Comparison of ENCODE assay signal across 8 cellular contexts in the genomic region with DNA sequence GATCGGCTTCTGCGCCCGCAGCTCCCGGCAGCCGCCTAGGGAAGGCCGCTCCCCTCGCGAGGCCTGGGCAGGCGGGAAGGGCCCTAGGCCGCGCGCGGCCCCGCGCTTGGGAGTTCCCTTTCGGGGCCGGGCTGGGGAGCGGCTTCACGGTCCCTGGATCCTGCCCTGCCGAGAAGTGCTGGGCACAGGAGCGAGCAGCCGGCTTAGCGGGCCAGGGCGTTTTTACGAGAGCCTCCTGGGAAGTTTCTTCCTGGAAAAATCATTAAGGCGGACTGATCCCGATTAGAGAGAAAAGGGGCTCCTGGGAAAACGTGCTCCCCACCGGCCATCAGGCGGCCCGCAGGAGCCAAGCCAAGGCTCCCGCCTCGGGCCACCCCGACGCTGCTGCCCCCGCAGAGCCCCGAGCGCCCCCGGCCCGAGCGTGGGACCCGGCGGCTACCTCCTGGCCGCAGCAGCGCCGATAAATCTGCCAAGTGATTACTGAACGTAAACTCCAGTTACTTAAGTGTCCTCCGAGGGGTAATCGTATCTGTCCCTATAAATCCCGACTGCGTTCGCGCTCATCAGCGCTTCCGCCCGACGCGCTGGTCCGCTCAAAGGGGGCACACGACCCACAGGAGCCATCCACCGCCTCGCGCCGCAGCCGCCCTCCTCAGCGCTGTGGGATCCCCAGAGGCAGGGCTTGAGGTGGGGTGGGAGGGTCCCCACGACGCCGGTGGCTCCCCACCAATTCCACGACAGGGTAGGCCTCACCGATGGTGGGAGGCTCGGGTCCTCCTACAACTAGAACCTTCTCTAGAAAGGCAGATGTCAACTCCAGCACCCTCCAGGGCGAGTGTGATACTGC. TPM values are rescaled to one million over a fixed set of nuclear protein-coding genes. Genes with fewer than 3 reads are reported as not detected.
DNase-seq lines count a peak whose midpoint lies in the region; ATAC-seq and TF ChIP-seq lines count a peak whose summit lies in the region.

No MANE protein-coding gene starts in this region.

- H3K4me1 Mint-ChIP-seq in activated naive CD4-positive, alpha-beta T cell treated with anti-CD3 and anti-CD28 coated beads, Interleukin-2, amount 50 U/mL, for 24 hours: peaks cover 20% of the 10 kb centered on the region

- TF ChIP-seq CTCF in ascending aorta (IDR thresholded peaks at IDR 0.05) (no peak), lower lobe of right lung (IDR thresholded peaks at IDR 0.05) (no peak), upper lobe of right lung (IDR thresholded peaks at IDR 0.05) (no peak), omental fat pad (IDR thresholded peaks at IDR 0.05) (no peak)

- DNase-seq in activated naive CD4-positive, alpha-beta T cell treated with anti-CD3 and anti-CD28 coated beads, Interleukin-2, amount 50 U/mL, for 16 hours: no peak
- DNase-seq in ascending aorta (ENCODE audit: low spot score in 2 of 2) (peak in 1 of 2 donors; percentile 60), lower lobe of right lung (no peak), upper lobe of right lung (no peak), omental fat pad (ENCODE audit: low spot score) (no peak)
- no peak for DNase-seq in effector memory CD4-positive, alpha-beta T cell

- H3K4me1 ChIP-seq in ascending aorta (peaks cover 18% of the 10 kb centered on the region in 2 donors), lower lobe of right lung (peaks cover 34% of the 10 kb centered on the region), upper lobe of right lung (peaks cover 26% of the 10 kb centered on the region)
- H3K4me1 ChIP-seq in effector memory CD4-positive, alpha-beta T cell (ENCODE audit: control insufficient read depth, insufficient read depth, low read length, poor library complexity, severe bottlenecking): peaks cover 35% of the 10 kb centered on the region

- ATAC-seq in lower lobe of right lung: peak; percentile 64 to 79
- peak; percentile 67 for ATAC-seq in upper lobe of right lung
- no peak for ATAC-seq in omental fat pad (ENCODE audit: low FRiP score)
- no peak for ATAC-seq in GM18498 (IDR thresholded peaks at IDR 0.05; ENCODE audit: unreplicated experiment)

- peak overlapping the region; percentile 43 to 50 for H3K4me3 ChIP-seq in ascending aorta
- peak overlapping the region; percentile 34 for H3K4me3 ChIP-seq in lower lobe of right lung
- peak overlapping the region; percentile 23 for H3K4me3 ChIP-seq in upper lobe of right lung
- no peak overlapping the region for H3K4me3 ChIP-seq in effector memory CD4-positive, alpha-beta T cell (ENCODE audit: insufficient read depth, low read depth, low read length, poor library complexity, severe bottlenecking)

- H3K27ac Mint-ChIP-seq in activated naive CD4-positive, alpha-beta T cell treated with anti-CD3 and anti-CD28 coated beads, Interleukin-2, amount 50 U/mL, for 24 hours: peak overlapping the region; percentile 89

- H3K27me3 Mint-ChIP-seq in activated naive CD4-positive, alpha-beta T cell treated with anti-CD3 and anti-CD28 coated beads, Interleukin-2, amount 50 U/mL, for 24 hours: peaks cover 58% of the 10 kb centered on the region

- H3K27me3 ChIP-seq in ascending aorta (peaks cover 54% of the 10 kb centered on the region), lower lobe of right lung (ENCODE audit: low read depth) (peaks cover 96% of the 10 kb centered on the region), upper lobe of right lung (peaks cover 92% of the 10 kb centered on the region)
- H3K27me3 ChIP-seq in effector memory CD4-positive, alpha-beta T cell (replicated peaks; ENCODE audit: control insufficient read depth, insufficient read depth, low read length, poor library complexity, severe bottlenecking): peaks cover 80% of the 10 kb centered on the region

- H3K27ac ChIP-seq in ascending aorta (no peak overlapping the region), lower lobe of right lung (no peak overlapping the region), upper lobe of right lung (no peak overlapping the region)
- no peak overlapping the region for H3K27ac ChIP-seq in effector memory CD4-positive, alpha-beta T cell (ENCODE audit: insufficient read depth, low read length, poor library complexity, severe bottlenecking)

- H3K4me3 Mint-ChIP-seq in activated naive CD4-positive, alpha-beta T cell treated with anti-CD3 and anti-CD28 coated beads, Interleukin-2, amount 50 U/mL, for 24 hours: peak overlapping the region; percentile 89

- intact Hi-C loops in ascending aorta (cut with DNase I) (loop anchor here (5.0 kb wide), 1 partner anchor 881 kb away; no protein-coding TSS in a partner anchor), lower lobe of right lung (cut with DNase I) (no loop called here), upper lobe of right lung (cut with DNase I) (no loop called here)

- peaks cover 14% of the 10 kb centered on the region for H3K9me3 Mint-ChIP-seq in activated naive CD4-positive, alpha-beta T cell treated with anti-CD3 and anti-CD28 coated beads, Interleukin-2, amount 50 U/mL, for 24 hours

- H3K36me3 ChIP-seq in ascending aorta (no peaks in the 10 kb centered on the region), lower lobe of right lung (no peaks in the 10 kb centered on the region), upper lobe of right lung (no peaks in the 10 kb centered on the region)
- H3K36me3 ChIP-seq in effector memory CD4-positive, alpha-beta T cell (ENCODE audit: control insufficient read depth, insufficient read depth, low read length): no peaks in the 10 kb centered on the region

- H3K36me3 Mint-ChIP-seq in activated naive CD4-positive, alpha-beta T cell treated with anti-CD3 and anti-CD28 coated beads, Interleukin-2, amount 50 U/mL, for 24 hours: peaks cover 14% of the 10 kb centered on the region

- H3K9me3 ChIP-seq in ascending aorta (no peaks in the 10 kb centered on the region), lower lobe of right lung (no peaks in the 10 kb centered on the region), upper lobe of right lung (no peaks in the 10 kb centered on the region)
- H3K9me3 ChIP-seq in effector memory CD4-positive, alpha-beta T cell (ENCODE audit: control insufficient read depth, low read length): no peaks in the 10 kb centered on the region

RNA-seq across cellular contexts. Expression of a gene that starts 2.8 kb away (rescaled TPM):
- total RNA-seq in ascending aorta: not detected
- not detected for total RNA-seq in lower lobe of right lung
- not detected for total RNA-seq in upper lobe of right lung
- not detected for total RNA-seq in omental fat pad

RNA-seq across cellular contexts. Expression of a gene that starts 12.8 kb away (rescaled TPM):
- total RNA-seq in ascending aorta (not detected), lower lobe of right lung (not detected), upper lobe of right lung (not detected), omental fat pad (not detected)

Comparison
In these comparisons a context has a peak if more than half of its experiments do, and no peak if none do; other contexts are left out.
1. ATAC-seq: peak in lower lobe of right lung (2 of 2) and upper lobe of right lung (single experiment); none in omental fat pad (single experiment) and GM18498 (single experiment).